ENCODE assay signal across 24 cellular contexts in the genomic region with DNA sequence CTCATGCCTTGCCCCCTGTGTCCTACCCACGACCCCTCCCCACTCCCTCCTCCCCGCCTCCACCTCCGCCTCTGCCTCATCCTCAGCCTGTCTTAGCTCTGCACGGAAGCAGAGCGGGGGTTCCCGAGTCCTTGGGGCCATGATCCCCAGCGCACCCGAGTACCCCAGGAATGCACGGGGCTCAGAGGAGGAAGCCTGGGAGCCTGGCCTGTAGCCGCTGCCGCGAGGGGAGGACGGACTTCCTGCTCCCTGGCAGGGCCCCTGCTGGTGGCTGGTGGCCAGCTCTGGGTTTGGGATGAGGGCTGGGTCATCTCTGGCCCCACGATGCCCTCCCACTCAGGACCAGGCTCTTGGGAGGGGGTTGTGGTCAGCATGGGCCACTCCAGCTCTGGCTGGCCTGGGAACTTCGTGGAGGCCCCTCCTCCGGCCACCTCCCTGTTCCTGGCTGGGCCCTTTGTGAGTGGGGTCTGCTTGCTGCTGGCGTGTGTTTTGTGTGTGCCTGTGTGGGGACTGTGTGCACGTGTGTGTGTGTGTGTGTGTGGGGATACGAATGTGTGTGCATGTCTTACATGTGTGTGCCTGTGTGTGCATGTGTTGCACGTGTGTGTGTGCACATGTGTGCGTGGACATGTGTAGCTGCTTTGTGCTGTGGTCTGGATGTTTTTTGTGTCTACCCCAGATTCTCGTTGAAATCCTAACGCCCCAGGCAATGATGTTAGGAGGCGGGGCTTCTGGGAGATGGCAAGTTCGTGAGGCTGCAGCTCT. TPM values are rescaled to one million over a fixed set of nuclear protein-coding genes. Genes with fewer than 3 reads are reported as not detected.
DNase-seq lines count a peak whose midpoint lies in the region; ATAC-seq and TF ChIP-seq lines count a peak whose summit lies in the region.
"Had no signal": no experiment of that assay in that cellular context is flagged by ENCODE, and none has a peak within 500 bp of the region (broad histone marks: within the 10 kb centered on the region; RNA-seq: fewer than 3 reads in every experiment).

No MANE protein-coding gene starts in this region.

- H3K36me3 ChIP-seq in breast epithelium: no peaks in the 10 kb centered on the region
- H3K36me3 ChIP-seq in mucosa of descending colon (ENCODE audit: low read depth): no peaks in the 10 kb centered on the region
- no peaks in the 10 kb centered on the region for H3K36me3 ChIP-seq in aorta (ENCODE audit: control insufficient read depth in 1 of 2, insufficient read depth in 2 of 2, low read length in 1 of 2)
- H3K36me3 ChIP-seq: BLaER1, left lung, spleen, transverse colon had no signal

- no peak for TF ChIP-seq POLR2A in breast epithelium (IDR thresholded peaks at IDR 0.05)

- TF ChIP-seq CTCF in breast epithelium (IDR thresholded peaks at IDR 0.05): no peak
- TF ChIP-seq CTCF in MCF 10A (IDR thresholded peaks at IDR 0.05; ENCODE audit: unreplicated experiment): no peak
- no peak for TF ChIP-seq CTCF in WTC11 (IDR thresholded peaks at IDR 0.05)
- TF ChIP-seq CTCF in mucosa of descending colon (IDR thresholded peaks at IDR 0.05): no peak

- H3K4me3 ChIP-seq in breast epithelium (no peak overlapping the region), mucosa of descending colon (no peak overlapping the region), aorta (ENCODE audit: low read length in 2 of 2) (no peak overlapping the region)
- H3K4me3 ChIP-seq: BLaER1, left lung, spleen, transverse colon had no signal

- H3K4me3 Mint-ChIP-seq in MCF 10A (ENCODE audit: unreplicated experiment) (no peak overlapping the region), WTC11 (peak overlapping the region; percentile 3; the same call in 1 of the 2 replicates)
- H3K4me3 Mint-ChIP-seq: activated CD4-positive, alpha-beta T cell treated with anti-CD3 and anti-CD28 coated beads, Interleukin-2, amount 10 ng/mL, durations not matched to agents 24 days and 14 days; activated naive CD8-positive, alpha-beta T cell treated with anti-CD3 and anti-CD28 coated beads, Interleukin-2, amount 10 ng/mL, durations not matched to agents 7 days and 5 days; stimulated activated naive CD8-positive, alpha-beta T cell treated with anti-CD3 and anti-CD28 coated beads, Interleukin-15, Interleukin-2, amounts not matched to agents 100 ng/mL and 50 ng/mL, for 24 hours had no signal

- no peaks in the 10 kb centered on the region for H3K36me3 Mint-ChIP-seq in MCF 10A (ENCODE audit: insufficient read depth, unreplicated experiment)
- no peaks in the 10 kb centered on the region for H3K36me3 Mint-ChIP-seq in WTC11
- H3K36me3 Mint-ChIP-seq: activated naive CD8-positive, alpha-beta T cell treated with anti-CD3 and anti-CD28 coated beads, Interleukin-2, amount 10 ng/mL, durations not matched to agents 7 days and 5 days had no signal

- H3K4me1 Mint-ChIP-seq in MCF 10A (ENCODE audit: insufficient read depth, unreplicated experiment) (no peaks in the 10 kb centered on the region), WTC11 (peaks cover 41% of the 10 kb centered on the region)
- H3K4me1 Mint-ChIP-seq: activated CD4-positive, alpha-beta T cell treated with anti-CD3 and anti-CD28 coated beads, Interleukin-2, amount 10 ng/mL, durations not matched to agents 24 days and 14 days; activated naive CD8-positive, alpha-beta T cell treated with anti-CD3 and anti-CD28 coated beads, Interleukin-2, amount 10 ng/mL, durations not matched to agents 7 days and 5 days had no signal

- POLR2A ChIA-PET in MCF 10A (lab: Yijun Ruan, JAX): no interaction called here
- POLR2A ChIA-PET in WTC11 (lab: Charles Lee): no interaction called here

- peaks cover 9 to 11% of the 10 kb centered on the region in 2 donors for H3K4me1 ChIP-seq in breast epithelium
- H3K4me1 ChIP-seq in mucosa of descending colon (ENCODE audit: low read depth): peaks cover 31% of the 10 kb centered on the region
- no peaks in the 10 kb centered on the region for H3K4me1 ChIP-seq in aorta (ENCODE audit: control insufficient read depth in 1 of 2, insufficient read depth in 2 of 2, low read length in 2 of 2)
- H3K4me1 ChIP-seq: spleen had no signal

- CTCF ChIA-PET in MCF 10A (lab: Yijun Ruan, JAX) (interaction anchor here (0.6 kb wide), 1 partner anchor 542 kb away, joined by 3 read pairs; no protein-coding TSS in a partner anchor), WTC11 (lab: Charles Lee) (interaction anchor here (0.7 to 3.5 kb wide), 10 partner anchors 9 to 365 kb away, joined by 3 to 27 read pairs (median 5); no protein-coding TSS in a partner anchor)

- H3K9me3 ChIP-seq in breast epithelium (no peaks in the 10 kb centered on the region), mucosa of descending colon (no peaks in the 10 kb centered on the region), aorta (ENCODE audit: control insufficient read depth, low read length) (no peaks in the 10 kb centered on the region)
- H3K9me3 ChIP-seq: BLaER1, left lung, spleen, transverse colon had no signal

- ATAC-seq in WTC11 (no peak), mucosa of descending colon (peak; percentile 6), aorta (ENCODE audit: low FRiP score) (no peak)

- peak overlapping the region; percentile 65 to 72 for H3K27ac ChIP-seq in breast epithelium
- H3K27ac ChIP-seq in aorta (ENCODE audit: low read depth in 1 of 2, low read length in 2 of 2): no peak overlapping the region
- H3K27ac ChIP-seq: BLaER1, spleen had no signal

- H3K27ac Mint-ChIP-seq in MCF 10A (ENCODE audit: low read depth, unreplicated experiment) (no peak overlapping the region), WTC11 (peak overlapping the region; percentile 92)
- H3K27ac Mint-ChIP-seq: activated CD4-positive, alpha-beta T cell treated with anti-CD3 and anti-CD28 coated beads, Interleukin-2, amount 10 ng/mL, durations not matched to agents 24 days and 14 days; activated naive CD8-positive, alpha-beta T cell treated with anti-CD3 and anti-CD28 coated beads, Interleukin-2, amount 10 ng/mL, durations not matched to agents 7 days and 5 days; activated T-helper 2 cell treated with anti-CD3 and anti-CD28 coated beads, Interferon-gamma antibody, Interleukin-2, Interleukin-4, amounts not matched to agents 10 μg/mL and 5 μg/mL and 100 μg/mL, durations not matched to agents 14 hours and 24 hours and 36 hours; stimulated activated naive CD8-positive, alpha-beta T cell treated with anti-CD3 and anti-CD28 coated beads, Interleukin-15, Interleukin-2, amounts not matched to agents 100 ng/mL and 50 ng/mL, for 24 hours had no signal

- intact Hi-C loops in breast epithelium (cut with DNase I; ENCODE audit: low total_unique reads): no loop called here
- intact Hi-C loops in MCF 10A (cut with micrococcal nuclease): no loop called here
- intact Hi-C loops in mucosa of descending colon (cut with DNase I, micrococcal nuclease): no loop called here
- intact Hi-C loops in aorta (cut with DNase I): no loop called here

- WGBS in aorta, 2 donors: 66 to 68% methylated on average over 23 to 25 of the region's 25 CpGs

- BruUV-seq in MCF 10A (replicated peaks; lab: Mats Ljungman, UMichigan): no TSS peak

- DNase-seq in breast epithelium (ENCODE audit: low spot score in 2 of 2) (no peak), MCF 10A (ENCODE audit: unreplicated experiment) (no peak), WTC11 (ENCODE audit: low spot score) (no peak), mucosa of descending colon (peak in 1 of 3 donors; percentile 58), aorta (no peak), HuH-7.5 (ENCODE audit: low spot score) (no peak), NCI-H748 treated with DMSO at 0.1 percent for 48 hours (lab: John Stamatoyannopoulos, UW) (no peak), GM19238 (ENCODE audit: insufficient read length, low spot score) (no peak)
- DNase-seq: activated CD4-positive, alpha-beta T cell treated with anti-CD3 and anti-CD28 coated beads, Interleukin-2, amount 10 ng/mL, durations not matched to agents 24 days and 14 days; activated naive CD8-positive, alpha-beta T cell treated with anti-CD3 and anti-CD28 coated beads, Interleukin-2, amount 10 ng/mL, durations not matched to agents 7 days and 5 days; cortex of kidney; GDM1; left lung; NCI-H1694; NCI-H774; SHP77 treated with DMSO at 0.1 percent for 48 hours; spleen; stimulated activated CD4-positive, alpha-beta T cell treated with anti-CD3 and anti-CD28 coated beads, Interleukin-4, amount 100 ng/mL, for 24 hours; T-helper 1 cell had no signal

- H3K27me3 ChIP-seq in breast epithelium: peaks cover 0 to 8% of the 10 kb centered on the region in 2 donors
- no peaks in the 10 kb centered on the region for H3K27me3 ChIP-seq in aorta (ENCODE audit: control insufficient read depth in 1 of 2, insufficient read depth in 2 of 2, low read length in 1 of 2)
- H3K27me3 ChIP-seq: transverse colon had no signal

- H3K9me3 Mint-ChIP-seq in MCF 10A (ENCODE audit: unreplicated experiment) (no peaks in the 10 kb centered on the region), WTC11 (no peaks in the 10 kb centered on the region)
- H3K9me3 Mint-ChIP-seq: activated CD4-positive, alpha-beta T cell treated with anti-CD3 and anti-CD28 coated beads, Interleukin-2, amount 10 ng/mL, durations not matched to agents 24 days and 14 days; activated naive CD8-positive, alpha-beta T cell treated with anti-CD3 and anti-CD28 coated beads, Interleukin-2, amount 10 ng/mL, durations not matched to agents 7 days and 5 days; activated T-helper 2 cell treated with anti-CD3 and anti-CD28 coated beads, Interferon-gamma antibody, Interleukin-2, Interleukin-4, amounts not matched to agents 10 μg/mL and 5 μg/mL and 100 μg/mL, durations not matched to agents 14 hours and 24 hours and 36 hours; stimulated activated naive CD8-positive, alpha-beta T cell treated with anti-CD3 and anti-CD28 coated beads, Interleukin-15, Interleukin-2, amounts not matched to agents 100 ng/mL and 50 ng/mL, for 24 hours had no signal

- peaks cover 7% of the 10 kb centered on the region for H3K27me3 Mint-ChIP-seq in MCF 10A (ENCODE audit: insufficient read depth, unreplicated experiment)
- H3K27me3 Mint-ChIP-seq in WTC11 (ENCODE audit: low read depth): no peaks in the 10 kb centered on the region; the same call in 1 of the 2 replicates

RNA-seq across cellular contexts. Expression of a gene that starts 1.2 kb away (rescaled TPM):
- total RNA-seq in breast epithelium (1 to 10 TPM in 2 of 3 donors, not detected in 1; 2.0 to 4.0 TPM), MCF 10A (2022) (not detected in 2 replicates), WTC11 (2021) (0.99 to 1.5 TPM (median 1.4 TPM) in 3 replicates), mucosa of descending colon (1 to 10 TPM; 2.3 to 7.0 (median 5.1) TPM), aorta (not detected)
- polyA plus RNA-seq in aorta: 1 to 10 TPM in 1 of 2 donors, not detected in 1; 1.6 TPM
- total RNA-seq: activated CD4-positive, alpha-beta T cell treated with anti-CD3 and anti-CD28 coated beads, Interleukin-2, amount 10 ng/mL, durations not matched to agents 24 days and 14 days; activated naive CD8-positive, alpha-beta T cell treated with anti-CD3 and anti-CD28 coated beads, Interleukin-2, amount 10 ng/mL, durations not matched to agents 7 days and 5 days; activated T-helper 2 cell treated with anti-CD3 and anti-CD28 coated beads, Interferon-gamma antibody, Interleukin-2, Interleukin-4, amounts not matched to agents 10 μg/mL and 5 μg/mL and 100 μg/mL, durations not matched to agents 14 hours and 24 hours and 36 hours; OCI-LY7; spleen had no signal

RNA-seq across cellular contexts. Expression of a gene that starts 21.5 kb away (rescaled TPM):
- 1 to 10 TPM; 1.8 to 3.2 (median 2.9) TPM for total RNA-seq in breast epithelium
- total RNA-seq in MCF 10A (2022): 1.5 and 2.8 TPM in 2 replicates
- 7.5 to 10.6 TPM (median 9.2 TPM) in 3 replicates for total RNA-seq in WTC11 (2021)
- 1 to 10 TPM; 5.4 to 9.3 (median 6.6) TPM for total RNA-seq in mucosa of descending colon
- 1 to 10 TPM; 3.0 to 4.2 TPM for total RNA-seq in aorta
- 1 to 10 TPM; 1.8 to 2.1 TPM for polyA plus RNA-seq in aorta

RNA-seq across cellular contexts. Expression of a gene that starts 41.7 kb away (rescaled TPM):
- total RNA-seq in breast epithelium (1,000 to 10,000 TPM; 1,723 to 3,116 (median 2,974) TPM), MCF 10A (2022) (1,978 and 2,055 TPM in 2 replicates), WTC11 (2021) (2,016 to 2,119 TPM (median 2,047 TPM) in 3 replicates), mucosa of descending colon (1,000 to 10,000 TPM; 1,171 to 1,284 (median 1,191) TPM), aorta (1,000 to 10,000 TPM in 1 of 2 donors, 100 to 1,000 TPM in 1; 965 to 1,002 TPM)
- polyA plus RNA-seq in aorta: 1,000 to 10,000 TPM; 4,520 to 6,824 TPM

RNA-seq across cellular contexts. Expression of a gene that starts 47.2 kb away (rescaled TPM):
- total RNA-seq in breast epithelium (under 1 TPM in 1 of 3 donors, not detected in 2; 0.73 TPM), MCF 10A (2022) (not detected in 2 replicates), WTC11 (2021) (1.4 to 2.3 TPM (median 1.6 TPM) in 3 replicates), mucosa of descending colon (under 1 TPM in 2 of 3 donors, not detected in 1; 0.14 to 0.22 TPM), aorta (1 to 10 TPM in 1 of 2 donors, under 1 TPM in 1; 0.16 to 1.6 TPM)
- 1 to 10 TPM in 1 of 2 donors, under 1 TPM in 1; 0.28 to 3.5 TPM for polyA plus RNA-seq in aorta
- total RNA-seq: activated CD4-positive, alpha-beta T cell treated with anti-CD3 and anti-CD28 coated beads, Interleukin-2, amount 10 ng/mL, durations not matched to agents 24 days and 14 days; activated naive CD8-positive, alpha-beta T cell treated with anti-CD3 and anti-CD28 coated beads, Interleukin-2, amount 10 ng/mL, durations not matched to agents 7 days and 5 days; activated T-helper 2 cell treated with anti-CD3 and anti-CD28 coated beads, Interferon-gamma antibody, Interleukin-2, Interleukin-4, amounts not matched to agents 10 μg/mL and 5 μg/mL and 100 μg/mL, durations not matched to agents 14 hours and 24 hours and 36 hours; OCI-LY7; transverse colon had no signal

Comparison
In these comparisons a context has a peak if more than half of its experiments do, and no peak if none do; other contexts are left out.
1. H3K27ac ChIP-seq: peak in breast epithelium (2 of 2); none in aorta (0 of 2).